Comparison of ENCODE assay signal across 1 cellular context in the genomic region with DNA sequence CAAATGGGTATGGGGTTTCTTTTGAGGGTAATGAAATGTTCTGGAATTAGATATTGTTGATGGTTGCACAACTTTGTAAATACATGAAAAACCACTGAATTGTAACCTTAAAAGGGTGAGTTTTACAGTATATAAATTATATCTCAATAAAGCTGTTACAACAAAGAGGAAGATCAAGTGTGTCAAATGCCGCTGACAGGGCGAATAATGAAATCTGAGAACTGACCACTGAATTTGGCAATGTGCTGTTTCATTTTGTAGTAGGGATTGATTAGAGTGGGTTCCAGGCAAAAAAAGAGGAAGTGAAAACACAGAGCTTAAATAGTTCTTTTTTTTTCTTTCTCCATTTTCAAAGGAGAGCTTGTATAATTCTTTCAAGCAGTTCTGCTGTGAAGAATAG.
TF ChIP-seq lines count a peak whose summit lies in the region.

No MANE protein-coding gene starts in this region.

TF ChIP-seq in K562, 482 proteins besides CTCF, POLR2A, EP300 and RAD21 (continued from another document):
- TF ChIP-seq, protein P1, sequence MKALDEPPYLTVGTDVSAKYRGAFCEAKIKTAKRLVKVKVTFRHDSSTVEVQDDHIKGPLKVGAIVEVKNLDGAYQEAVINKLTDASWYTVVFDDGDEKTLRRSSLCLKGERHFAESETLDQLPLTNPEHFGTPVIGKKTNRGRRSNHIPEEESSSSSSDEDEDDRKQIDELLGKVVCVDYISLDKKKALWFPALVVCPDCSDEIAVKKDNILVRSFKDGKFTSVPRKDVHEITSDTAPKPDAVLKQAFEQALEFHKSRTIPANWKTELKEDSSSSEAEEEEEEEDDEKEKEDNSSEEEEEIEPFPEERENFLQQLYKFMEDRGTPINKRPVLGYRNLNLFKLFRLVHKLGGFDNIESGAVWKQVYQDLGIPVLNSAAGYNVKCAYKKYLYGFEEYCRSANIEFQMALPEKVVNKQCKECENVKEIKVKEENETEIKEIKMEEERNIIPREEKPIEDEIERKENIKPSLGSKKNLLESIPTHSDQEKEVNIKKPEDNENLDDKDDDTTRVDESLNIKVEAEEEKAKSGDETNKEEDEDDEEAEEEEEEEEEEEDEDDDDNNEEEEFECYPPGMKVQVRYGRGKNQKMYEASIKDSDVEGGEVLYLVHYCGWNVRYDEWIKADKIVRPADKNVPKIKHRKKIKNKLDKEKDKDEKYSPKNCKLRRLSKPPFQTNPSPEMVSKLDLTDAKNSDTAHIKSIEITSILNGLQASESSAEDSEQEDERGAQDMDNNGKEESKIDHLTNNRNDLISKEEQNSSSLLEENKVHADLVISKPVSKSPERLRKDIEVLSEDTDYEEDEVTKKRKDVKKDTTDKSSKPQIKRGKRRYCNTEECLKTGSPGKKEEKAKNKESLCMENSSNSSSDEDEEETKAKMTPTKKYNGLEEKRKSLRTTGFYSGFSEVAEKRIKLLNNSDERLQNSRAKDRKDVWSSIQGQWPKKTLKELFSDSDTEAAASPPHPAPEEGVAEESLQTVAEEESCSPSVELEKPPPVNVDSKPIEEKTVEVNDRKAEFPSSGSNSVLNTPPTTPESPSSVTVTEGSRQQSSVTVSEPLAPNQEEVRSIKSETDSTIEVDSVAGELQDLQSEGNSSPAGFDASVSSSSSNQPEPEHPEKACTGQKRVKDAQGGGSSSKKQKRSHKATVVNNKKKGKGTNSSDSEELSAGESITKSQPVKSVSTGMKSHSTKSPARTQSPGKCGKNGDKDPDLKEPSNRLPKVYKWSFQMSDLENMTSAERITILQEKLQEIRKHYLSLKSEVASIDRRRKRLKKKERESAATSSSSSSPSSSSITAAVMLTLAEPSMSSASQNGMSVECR (CRISPR knock-in tag; IDR thresholded peaks at IDR 0.05) = no peak
- TF ChIP-seq C11orf30 (IDR thresholded peaks at IDR 0.05; ENCODE audit: low read depth) (peak; percentile 70; the same call in 1 of the 2 replicates), L3MBTL2 (IDR thresholded peaks at IDR 0.05) (no peak), ZNF124 (CRISPR knock-in tag; IDR thresholded peaks at IDR 0.05) (no peak), CBFA2T2 (conservative IDR thresholded peaks at IDR 0.05) (no peak), HOMEZ (CRISPR knock-in tag; IDR thresholded peaks at IDR 0.05) (no peak), JUND (IDR thresholded peaks at IDR 0.05; ENCODE audit: borderline replicate concordance, low read depth, low read length) (no peak), JUND (tag; IDR thresholded peaks at IDR 0.05; ENCODE audit: borderline replicate concordance, low read depth, low read length) (no peak), MNT (conservative IDR thresholded peaks at IDR 0.05) (no peak), ELF2 (CRISPR knock-in tag; IDR thresholded peaks at IDR 0.05) (no peak), ZNF134 (CRISPR knock-in tag; conservative IDR thresholded peaks at IDR 0.05) (no peak), NCOA1 (IDR thresholded peaks at IDR 0.05; ENCODE audit: low read depth) (no peak), ZNF280A (IDR thresholded peaks at IDR 0.05; ENCODE audit: low read depth, partially characterized antibody) (no peak), TBP (optimal IDR thresholded peaks at IDR 0.05; ENCODE audit: low read depth, low read length) (no peak)
- TF ChIP-seq, protein P2, sequence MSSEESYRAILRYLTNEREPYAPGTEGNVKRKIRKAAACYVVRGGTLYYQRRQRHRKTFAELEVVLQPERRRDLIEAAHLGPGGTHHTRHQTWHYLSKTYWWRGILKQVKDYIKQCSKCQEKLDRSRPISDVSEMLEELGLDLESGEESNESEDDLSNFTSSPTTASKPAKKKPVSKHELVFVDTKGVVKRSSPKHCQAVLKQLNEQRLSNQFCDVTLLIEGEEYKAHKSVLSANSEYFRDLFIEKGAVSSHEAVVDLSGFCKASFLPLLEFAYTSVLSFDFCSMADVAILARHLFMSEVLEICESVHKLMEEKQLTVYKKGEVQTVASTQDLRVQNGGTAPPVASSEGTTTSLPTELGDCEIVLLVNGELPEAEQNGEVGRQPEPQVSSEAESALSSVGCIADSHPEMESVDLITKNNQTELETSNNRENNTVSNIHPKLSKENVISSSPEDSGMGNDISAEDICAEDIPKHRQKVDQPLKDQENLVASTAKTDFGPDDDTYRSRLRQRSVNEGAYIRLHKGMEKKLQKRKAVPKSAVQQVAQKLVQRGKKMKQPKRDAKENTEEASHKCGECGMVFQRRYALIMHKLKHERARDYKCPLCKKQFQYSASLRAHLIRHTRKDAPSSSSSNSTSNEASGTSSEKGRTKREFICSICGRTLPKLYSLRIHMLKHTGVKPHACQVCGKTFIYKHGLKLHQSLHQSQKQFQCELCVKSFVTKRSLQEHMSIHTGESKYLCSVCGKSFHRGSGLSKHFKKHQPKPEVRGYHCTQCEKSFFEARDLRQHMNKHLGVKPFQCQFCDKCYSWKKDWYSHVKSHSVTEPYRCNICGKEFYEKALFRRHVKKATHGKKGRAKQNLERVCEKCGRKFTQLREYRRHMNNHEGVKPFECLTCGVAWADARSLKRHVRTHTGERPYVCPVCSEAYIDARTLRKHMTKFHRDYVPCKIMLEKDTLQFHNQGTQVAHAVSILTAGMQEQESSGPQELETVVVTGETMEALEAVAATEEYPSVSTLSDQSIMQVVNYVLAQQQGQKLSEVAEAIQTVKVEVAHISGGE (CRISPR knock-in tag; IDR thresholded peaks at IDR 0.05) = no peak
